In the genomic region with DNA sequence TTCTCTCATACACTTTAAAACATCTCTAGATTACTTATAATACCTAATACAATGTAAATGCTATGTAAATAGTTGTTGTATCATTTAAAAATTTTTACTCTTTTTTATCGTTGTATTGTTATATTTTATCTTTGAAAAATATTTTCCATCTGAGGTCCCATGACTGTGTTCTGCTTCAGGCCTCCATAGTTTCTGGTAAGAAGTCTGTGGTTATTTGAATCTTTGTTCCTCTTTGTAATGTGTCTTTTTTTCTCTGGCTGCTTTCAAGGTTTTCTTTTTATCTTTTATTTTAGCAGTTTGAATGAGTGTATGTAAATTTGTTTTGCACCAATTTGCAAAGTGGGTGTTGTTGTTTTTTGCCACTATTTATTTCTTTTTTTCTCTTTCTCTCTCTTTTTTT, we compare ENCODE assay signal across 13 cellular contexts.
"Had no signal": no experiment of that assay in that cellular context is flagged by ENCODE, and none has a peak within 500 bp of the region (broad histone marks: within the 10 kb centered on the region; RNA-seq: fewer than 3 reads in every experiment).

No MANE protein-coding gene starts in this region.

- H3K36me3 ChIP-seq: pancreas, stomach, uterus had no signal

- H3K27ac ChIP-seq: body of pancreas, pancreas, uterus had no signal

- H3K4me3 Mint-ChIP-seq: central memory CD8-positive, alpha-beta T cell had no signal

- H3K27me3 Mint-ChIP-seq: central memory CD8-positive, alpha-beta T cell had no signal

- H3K9me3 Mint-ChIP-seq: central memory CD8-positive, alpha-beta T cell had no signal

- H3K4me1 Mint-ChIP-seq: central memory CD8-positive, alpha-beta T cell had no signal

- H3K27me3 ChIP-seq: body of pancreas, pancreas, stomach, uterus had no signal

- H3K4me3 ChIP-seq: body of pancreas, pancreas, stomach, uterus had no signal

- ATAC-seq: body of pancreas, pancreas had no signal

- DNase-seq: activated naive CD4-positive, alpha-beta T cell treated with anti-CD3 and anti-CD28 coated beads, Interleukin-2, amount 50 U/mL, for 16 hours; body of pancreas; cortex of kidney; hippocampal formation; kidney glomerular epithelial cell; pancreas; retina; stimulated activated CD4-positive, alpha-beta T cell treated with anti-CD3 and anti-CD28 coated beads, Interleukin-15, amount 100 ng/mL, for 24 hours; stimulated activated CD4-positive, alpha-beta T cell treated with anti-CD3 and anti-CD28 coated beads, Interleukin-4, amount 100 ng/mL, for 24 hours; stomach; T1000; uterus had no signal

- H3K9me3 ChIP-seq: body of pancreas, pancreas, stomach, uterus had no signal

- H3K4me1 ChIP-seq: uterus had no signal
